Comparison of ENCODE assay signal across 1 cellular context in genomic region chr3:197458179-197458707, GRCh38.
TF ChIP-seq lines count a peak whose summit lies in the region.

No MANE protein-coding gene starts in this region.

TF ChIP-seq in HepG2, 621 proteins besides CTCF, POLR2A, EP300 and RAD21 (continued from another document and continues in another):
- no peak for TF ChIP-seq TRAFD1 (CRISPR knock-in tag; IDR thresholded peaks at IDR 0.05; ENCODE audit: borderline replicate concordance)
- no peak for TF ChIP-seq TBX3 (IDR thresholded peaks at IDR 0.05; ENCODE audit: borderline replicate concordance)
- no peak for TF ChIP-seq ZNF329 (CRISPR knock-in tag; IDR thresholded peaks at IDR 0.05; ENCODE audit: low read depth)
- no peak for TF ChIP-seq GATA4 (IDR thresholded peaks at IDR 0.05; ENCODE audit: borderline replicate concordance, low read depth)
- 0 out of 2 replicates have a peak, but pooled peaks have one; percentile 43 for TF ChIP-seq ZNF770 (CRISPR knock-in tag; IDR thresholded peaks at IDR 0.05)
- no peak for TF ChIP-seq NRL (CRISPR knock-in tag; IDR thresholded peaks at IDR 0.05; ENCODE audit: borderline replicate concordance)
- no peak for TF ChIP-seq BCL6 (CRISPR knock-in tag; IDR thresholded peaks at IDR 0.05)
- peak; percentile 39; the same call in 1 of the 2 replicates for TF ChIP-seq ZNF768 (CRISPR knock-in tag; IDR thresholded peaks at IDR 0.05)
- TF ChIP-seq, protein P1, sequence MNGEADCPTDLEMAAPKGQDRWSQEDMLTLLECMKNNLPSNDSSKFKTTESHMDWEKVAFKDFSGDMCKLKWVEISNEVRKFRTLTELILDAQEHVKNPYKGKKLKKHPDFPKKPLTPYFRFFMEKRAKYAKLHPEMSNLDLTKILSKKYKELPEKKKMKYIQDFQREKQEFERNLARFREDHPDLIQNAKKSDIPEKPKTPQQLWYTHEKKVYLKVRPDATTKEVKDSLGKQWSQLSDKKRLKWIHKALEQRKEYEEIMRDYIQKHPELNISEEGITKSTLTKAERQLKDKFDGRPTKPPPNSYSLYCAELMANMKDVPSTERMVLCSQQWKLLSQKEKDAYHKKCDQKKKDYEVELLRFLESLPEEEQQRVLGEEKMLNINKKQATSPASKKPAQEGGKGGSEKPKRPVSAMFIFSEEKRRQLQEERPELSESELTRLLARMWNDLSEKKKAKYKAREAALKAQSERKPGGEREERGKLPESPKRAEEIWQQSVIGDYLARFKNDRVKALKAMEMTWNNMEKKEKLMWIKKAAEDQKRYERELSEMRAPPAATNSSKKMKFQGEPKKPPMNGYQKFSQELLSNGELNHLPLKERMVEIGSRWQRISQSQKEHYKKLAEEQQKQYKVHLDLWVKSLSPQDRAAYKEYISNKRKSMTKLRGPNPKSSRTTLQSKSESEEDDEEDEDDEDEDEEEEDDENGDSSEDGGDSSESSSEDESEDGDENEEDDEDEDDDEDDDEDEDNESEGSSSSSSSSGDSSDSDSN (CRISPR knock-in tag; IDR thresholded peaks at IDR 0.05) = 0 out of 2 replicates have a peak, but pooled peaks have one; percentile 45
- no peak for TF ChIP-seq ZNF17 (CRISPR knock-in tag; IDR thresholded peaks at IDR 0.05)
- TF ChIP-seq ZZZ3 (CRISPR knock-in tag; IDR thresholded peaks at IDR 0.05; ENCODE audit: borderline replicate concordance) = no peak
- no peak for TF ChIP-seq PRPF4 (IDR thresholded peaks at IDR 0.05; ENCODE audit: low read depth, low read length, poor library complexity, severe bottlenecking)
- no peak for TF ChIP-seq NFATC3 (CRISPR knock-in tag; IDR thresholded peaks at IDR 0.05)
- TF ChIP-seq POGZ (CRISPR knock-in tag; IDR thresholded peaks at IDR 0.05) = no peak
- TF ChIP-seq ZSCAN29 (CRISPR knock-in tag; conservative IDR thresholded peaks at IDR 0.05) = no peak
- TF ChIP-seq ZNF121 (CRISPR knock-in tag; IDR thresholded peaks at IDR 0.05) = no peak
- no peak; the same call in 1 of the 2 replicates for TF ChIP-seq NR2F2 (IDR thresholded peaks at IDR 0.05; ENCODE audit: borderline replicate concordance, low read depth)
- TF ChIP-seq TBX2 (CRISPR knock-in tag; IDR thresholded peaks at IDR 0.05; ENCODE audit: borderline replicate concordance) = peak; percentile 38; the same call in 1 of the 2 replicates
- TF ChIP-seq, protein P2, sequence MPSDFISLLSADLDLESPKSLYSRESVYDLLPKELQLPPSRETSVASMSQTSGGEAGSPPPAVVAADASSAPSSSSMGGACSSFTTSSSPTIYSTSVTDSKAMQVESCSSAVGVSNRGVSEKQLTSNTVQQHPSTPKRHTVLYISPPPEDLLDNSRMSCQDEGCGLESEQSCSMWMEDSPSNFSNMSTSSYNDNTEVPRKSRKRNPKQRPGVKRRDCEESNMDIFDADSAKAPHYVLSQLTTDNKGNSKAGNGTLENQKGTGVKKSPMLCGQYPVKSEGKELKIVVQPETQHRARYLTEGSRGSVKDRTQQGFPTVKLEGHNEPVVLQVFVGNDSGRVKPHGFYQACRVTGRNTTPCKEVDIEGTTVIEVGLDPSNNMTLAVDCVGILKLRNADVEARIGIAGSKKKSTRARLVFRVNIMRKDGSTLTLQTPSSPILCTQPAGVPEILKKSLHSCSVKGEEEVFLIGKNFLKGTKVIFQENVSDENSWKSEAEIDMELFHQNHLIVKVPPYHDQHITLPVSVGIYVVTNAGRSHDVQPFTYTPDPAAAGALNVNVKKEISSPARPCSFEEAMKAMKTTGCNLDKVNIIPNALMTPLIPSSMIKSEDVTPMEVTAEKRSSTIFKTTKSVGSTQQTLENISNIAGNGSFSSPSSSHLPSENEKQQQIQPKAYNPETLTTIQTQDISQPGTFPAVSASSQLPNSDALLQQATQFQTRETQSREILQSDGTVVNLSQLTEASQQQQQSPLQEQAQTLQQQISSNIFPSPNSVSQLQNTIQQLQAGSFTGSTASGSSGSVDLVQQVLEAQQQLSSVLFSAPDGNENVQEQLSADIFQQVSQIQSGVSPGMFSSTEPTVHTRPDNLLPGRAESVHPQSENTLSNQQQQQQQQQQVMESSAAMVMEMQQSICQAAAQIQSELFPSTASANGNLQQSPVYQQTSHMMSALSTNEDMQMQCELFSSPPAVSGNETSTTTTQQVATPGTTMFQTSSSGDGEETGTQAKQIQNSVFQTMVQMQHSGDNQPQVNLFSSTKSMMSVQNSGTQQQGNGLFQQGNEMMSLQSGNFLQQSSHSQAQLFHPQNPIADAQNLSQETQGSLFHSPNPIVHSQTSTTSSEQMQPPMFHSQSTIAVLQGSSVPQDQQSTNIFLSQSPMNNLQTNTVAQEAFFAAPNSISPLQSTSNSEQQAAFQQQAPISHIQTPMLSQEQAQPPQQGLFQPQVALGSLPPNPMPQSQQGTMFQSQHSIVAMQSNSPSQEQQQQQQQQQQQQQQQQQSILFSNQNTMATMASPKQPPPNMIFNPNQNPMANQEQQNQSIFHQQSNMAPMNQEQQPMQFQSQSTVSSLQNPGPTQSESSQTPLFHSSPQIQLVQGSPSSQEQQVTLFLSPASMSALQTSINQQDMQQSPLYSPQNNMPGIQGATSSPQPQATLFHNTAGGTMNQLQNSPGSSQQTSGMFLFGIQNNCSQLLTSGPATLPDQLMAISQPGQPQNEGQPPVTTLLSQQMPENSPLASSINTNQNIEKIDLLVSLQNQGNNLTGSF (CRISPR knock-in tag; IDR thresholded peaks at IDR 0.05) = 0 out of 2 replicates have a peak, but pooled peaks have one; percentile 6
- TF ChIP-seq ZSCAN21 (CRISPR knock-in tag; IDR thresholded peaks at IDR 0.05; ENCODE audit: borderline replicate concordance) = no peak; the same call in 1 of the 2 replicates
- TF ChIP-seq SP1 (IDR thresholded peaks at IDR 0.05) = no peak
- TF ChIP-seq SP1 (CRISPR knock-in tag; IDR thresholded peaks at IDR 0.05) = no peak
- TF ChIP-seq, protein P3, sequence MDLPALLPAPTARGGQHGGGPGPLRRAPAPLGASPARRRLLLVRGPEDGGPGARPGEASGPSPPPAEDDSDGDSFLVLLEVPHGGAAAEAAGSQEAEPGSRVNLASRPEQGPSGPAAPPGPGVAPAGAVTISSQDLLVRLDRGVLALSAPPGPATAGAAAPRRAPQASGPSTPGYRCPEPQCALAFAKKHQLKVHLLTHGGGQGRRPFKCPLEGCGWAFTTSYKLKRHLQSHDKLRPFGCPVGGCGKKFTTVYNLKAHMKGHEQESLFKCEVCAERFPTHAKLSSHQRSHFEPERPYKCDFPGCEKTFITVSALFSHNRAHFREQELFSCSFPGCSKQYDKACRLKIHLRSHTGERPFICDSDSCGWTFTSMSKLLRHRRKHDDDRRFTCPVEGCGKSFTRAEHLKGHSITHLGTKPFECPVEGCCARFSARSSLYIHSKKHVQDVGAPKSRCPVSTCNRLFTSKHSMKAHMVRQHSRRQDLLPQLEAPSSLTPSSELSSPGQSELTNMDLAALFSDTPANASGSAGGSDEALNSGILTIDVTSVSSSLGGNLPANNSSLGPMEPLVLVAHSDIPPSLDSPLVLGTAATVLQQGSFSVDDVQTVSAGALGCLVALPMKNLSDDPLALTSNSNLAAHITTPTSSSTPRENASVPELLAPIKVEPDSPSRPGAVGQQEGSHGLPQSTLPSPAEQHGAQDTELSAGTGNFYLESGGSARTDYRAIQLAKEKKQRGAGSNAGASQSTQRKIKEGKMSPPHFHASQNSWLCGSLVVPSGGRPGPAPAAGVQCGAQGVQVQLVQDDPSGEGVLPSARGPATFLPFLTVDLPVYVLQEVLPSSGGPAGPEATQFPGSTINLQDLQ (CRISPR knock-in tag; IDR thresholded peaks at IDR 0.05) = no peak
- 0 out of 2 replicates have a peak, but pooled peaks have one; percentile 36 for TF ChIP-seq ZNF564 (CRISPR knock-in tag; IDR thresholded peaks at IDR 0.05)
- no peak for TF ChIP-seq LCORL (IDR thresholded peaks at IDR 0.05)
- TF ChIP-seq LCORL (CRISPR knock-in tag; IDR thresholded peaks at IDR 0.05) = no peak
- TF ChIP-seq ZEB1 (IDR thresholded peaks at IDR 0.05; ENCODE audit: insufficient replicate concordance, low read depth) = no peak
- no peak for TF ChIP-seq XBP1 (CRISPR knock-in tag; IDR thresholded peaks at IDR 0.05)
- TF ChIP-seq SETDB1 (CRISPR knock-in tag; IDR thresholded peaks at IDR 0.05; ENCODE audit: borderline replicate concordance) = no peak
- TF ChIP-seq, protein P4, sequence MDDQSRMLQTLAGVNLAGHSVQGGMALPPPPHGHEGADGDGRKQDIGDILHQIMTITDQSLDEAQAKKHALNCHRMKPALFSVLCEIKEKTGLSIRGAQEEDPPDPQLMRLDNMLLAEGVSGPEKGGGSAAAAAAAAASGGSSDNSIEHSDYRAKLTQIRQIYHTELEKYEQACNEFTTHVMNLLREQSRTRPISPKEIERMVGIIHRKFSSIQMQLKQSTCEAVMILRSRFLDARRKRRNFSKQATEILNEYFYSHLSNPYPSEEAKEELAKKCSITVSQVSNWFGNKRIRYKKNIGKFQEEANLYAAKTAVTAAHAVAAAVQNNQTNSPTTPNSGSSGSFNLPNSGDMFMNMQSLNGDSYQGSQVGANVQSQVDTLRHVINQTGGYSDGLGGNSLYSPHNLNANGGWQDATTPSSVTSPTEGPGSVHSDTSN (CRISPR knock-in tag; IDR thresholded peaks at IDR 0.05; ENCODE audit: borderline replicate concordance) = no peak
- TF ChIP-seq ZNF615 (CRISPR knock-in tag; IDR thresholded peaks at IDR 0.05; ENCODE audit: borderline replicate concordance) = no peak
- no peak for TF ChIP-seq AHR (CRISPR knock-in tag; IDR thresholded peaks at IDR 0.05)
- no peak for TF ChIP-seq ZNF672 (CRISPR knock-in tag; IDR thresholded peaks at IDR 0.05)
- 0 out of 2 replicates have a peak, but pooled peaks have one; percentile 22 for TF ChIP-seq HMG20A (CRISPR knock-in tag; IDR thresholded peaks at IDR 0.05; ENCODE audit: borderline replicate concordance)
- TF ChIP-seq NR2F6 (IDR thresholded peaks at IDR 0.05) = no peak
- no peak for TF ChIP-seq NR2F6 (CRISPR knock-in tag; IDR thresholded peaks at IDR 0.05)
- peak; percentile 38 for TF ChIP-seq POLR2AphosphoS5 (IDR thresholded peaks at IDR 0.05; ENCODE audit: low read depth, low read length)
- TF ChIP-seq ELF1 (CRISPR knock-in tag; IDR thresholded peaks at IDR 0.05) = no peak
- no peak for TF ChIP-seq FOXK2 (IDR thresholded peaks at IDR 0.05)
- TF ChIP-seq FOSL1 (CRISPR knock-in tag; IDR thresholded peaks at IDR 0.05; ENCODE audit: borderline replicate concordance) = no peak
- TF ChIP-seq ZNF513 (CRISPR knock-in tag; conservative IDR thresholded peaks at IDR 0.05) = no peak
- no peak for TF ChIP-seq NR2F1 (CRISPR knock-in tag; IDR thresholded peaks at IDR 0.05)
- TF ChIP-seq TARDBP (CRISPR knock-in tag; IDR thresholded peaks at IDR 0.05) = peak; percentile 32; the same call in 1 of the 2 replicates
- TF ChIP-seq ZNF616 (CRISPR knock-in tag; IDR thresholded peaks at IDR 0.05; ENCODE audit: low read depth) = no peak
- no peak; the same call in 1 of the 2 replicates for TF ChIP-seq PHF8 (CRISPR knock-in tag; IDR thresholded peaks at IDR 0.05)
- TF ChIP-seq ZNF501 (CRISPR knock-in tag; IDR thresholded peaks at IDR 0.05) = no peak
- no peak for TF ChIP-seq MED8 (CRISPR knock-in tag; IDR thresholded peaks at IDR 0.05; ENCODE audit: insufficient replicate concordance)
- peak; percentile 44; the same call in 1 of the 2 replicates for TF ChIP-seq ERF (CRISPR knock-in tag; IDR thresholded peaks at IDR 0.05)
- no peak for TF ChIP-seq TP53 (CRISPR knock-in tag; conservative IDR thresholded peaks at IDR 0.05)
- no peak for TF ChIP-seq FOXJ3 (CRISPR knock-in tag; IDR thresholded peaks at IDR 0.05; ENCODE audit: borderline replicate concordance)
- no peak for TF ChIP-seq ZFYVE20 (CRISPR knock-in tag; IDR thresholded peaks at IDR 0.05; ENCODE audit: borderline replicate concordance, low read depth)
- no peak for TF ChIP-seq CHCHD3 (CRISPR knock-in tag; IDR thresholded peaks at IDR 0.05)
- TF ChIP-seq FOSL2 (CRISPR knock-in tag; IDR thresholded peaks at IDR 0.05) = 0 out of 2 replicates have a peak, but pooled peaks have one; percentile 12
- TF ChIP-seq, protein P5, sequence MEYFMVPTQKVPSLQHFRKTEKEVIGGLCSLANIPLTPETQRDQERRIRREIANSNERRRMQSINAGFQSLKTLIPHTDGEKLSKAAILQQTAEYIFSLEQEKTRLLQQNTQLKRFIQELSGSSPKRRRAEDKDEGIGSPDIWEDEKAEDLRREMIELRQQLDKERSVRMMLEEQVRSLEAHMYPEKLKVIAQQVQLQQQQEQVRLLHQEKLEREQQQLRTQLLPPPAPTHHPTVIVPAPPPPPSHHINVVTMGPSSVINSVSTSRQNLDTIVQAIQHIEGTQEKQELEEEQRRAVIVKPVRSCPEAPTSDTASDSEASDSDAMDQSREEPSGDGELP (IDR thresholded peaks at IDR 0.05; ENCODE audit: borderline replicate concordance, low read depth) = peak; percentile 70; the same call in 1 of the 2 replicates
